10 cellular contexts compared by ENCODE assay signal in genomic region chrX:102154218-102154860, GRCh38. TPM values are rescaled to one million over a fixed set of nuclear protein-coding genes. Genes with fewer than 3 reads are reported as not detected.
A peak's percentile ranks its signal among the peaks of the same experiment; 100 is the strongest.
DNase-seq lines count a peak whose midpoint lies in the region; ATAC-seq, FAIRE-seq and TF ChIP-seq lines count a peak whose summit lies in the region.
"Had no signal": no experiment of that assay in that cellular context is flagged by ENCODE, and none has a peak within 500 bp of the region (broad histone marks: within the 10 kb centered on the region; RNA-seq: fewer than 3 reads in every experiment).

No MANE protein-coding gene starts in this region.

- TF ChIP-seq CTCF in BE2C (IDR thresholded peaks at IDR 0.05; ENCODE audit: low read depth, low read length) (peak; percentile 34), HepG2 (CRISPR knock-in tag; IDR thresholded peaks at IDR 0.05) (peak; percentile 17; the same call in 1 of the 2 replicates)

- intact Hi-C loops in HepG2 (cut with micrococcal nuclease; ENCODE audit: unreplicated experiment): no loop called here

- H3K4me1 ChIP-seq in BE2C: no peaks in the 10 kb centered on the region
- peaks cover 7% of the 10 kb centered on the region for H3K4me1 ChIP-seq in HAP-1
- H3K4me1 ChIP-seq in HepG2 (ENCODE audit: insufficient read depth, low read length): no peaks in the 10 kb centered on the region

- WGBS in HepG2 (ENCODE audit: low lambda C conversion rate): 0% methylated on average over 6 of the region's 11 CpGs

- no peak overlapping the region for H3K4me3 ChIP-seq in BE2C (ENCODE audit: low read depth, low read length)
- H3K4me3 ChIP-seq in HAP-1: peak overlapping the region; percentile 54
- no peak overlapping the region for H3K4me3 ChIP-seq in HepG2 (replicated peaks in 1 of 3; ENCODE audit: insufficient read depth in 1 of 3, low read depth in 2 of 3, low read length in 3 of 3)
- H3K4me3 ChIP-seq: SK-N-MC had no signal

- H3K36me3 Mint-ChIP-seq in activated CD4-positive, alpha-beta memory T cell treated with anti-CD3 and anti-CD28 coated beads, Interleukin-2, amount 10 ng/mL, durations not matched to agents 7 days and 5 days (ENCODE audit: low read depth): peaks cover 2% of the 10 kb centered on the region

- in situ Hi-C loops in HAP-1 (cut with MboI; ENCODE audit: low sequenced_read_pairs): no loop called here
- in situ Hi-C loops in HepG2 (cut with HindIII; ENCODE audit: extremely low pct_ligation_motif_present, low pct_unique_long_range_greater_than_20kb): no loop called here

- no peak overlapping the region for H3K4me2 ChIP-seq in HepG2 (ENCODE audit: low read depth, low read length)

- CTCF ChIA-PET in activated CD4-positive, alpha-beta memory T cell treated with anti-CD3 and anti-CD28 coated beads, Interleukin-2, amount 10 ng/mL, durations not matched to agents 7 days and 5 days (lab: Charles Lee): interaction anchor here (0.6 kb wide), 1 partner anchor 9 kb away, joined by 5 read pairs; no protein-coding TSS in a partner anchor
- CTCF ChIA-PET in HepG2 (lab: Yijun Ruan, JAX; ENCODE audit: low intra/inter-chr PET ratio, low total read pairs): no interaction called here

- no peak for TF ChIP-seq RAD21 in HepG2 (CRISPR knock-in tag; IDR thresholded peaks at IDR 0.05)

- no peaks in the 10 kb centered on the region for H3K9me3 Mint-ChIP-seq in activated CD4-positive, alpha-beta memory T cell treated with anti-CD3 and anti-CD28 coated beads, Interleukin-2, amount 10 ng/mL, durations not matched to agents 7 days and 5 days

- POLR2A ChIA-PET in activated CD4-positive, alpha-beta memory T cell treated with anti-CD3 and anti-CD28 coated beads, Interleukin-2, amount 10 ng/mL, durations not matched to agents 7 days and 5 days (lab: Charles Lee): no interaction called here
- POLR2A ChIA-PET in HepG2 (lab: Yijun Ruan, JAX): no interaction called here

- no peaks in the 10 kb centered on the region for H4K20me1 ChIP-seq in HepG2 (ENCODE audit: insufficient read depth, low read length)

- H2AFZ ChIP-seq in HepG2 (ENCODE audit: low read length): no peak overlapping the region

- H3K4me1 Mint-ChIP-seq in activated CD4-positive, alpha-beta memory T cell treated with anti-CD3 and anti-CD28 coated beads, Interleukin-2, amount 10 ng/mL, durations not matched to agents 7 days and 5 days: peaks cover 14% of the 10 kb centered on the region

- FAIRE-seq in HepG2 (lab: Jason Lieb, UNC): no peak

- H3K27me3 ChIP-seq in BE2C: no peaks in the 10 kb centered on the region
- no peaks in the 10 kb centered on the region for H3K27me3 ChIP-seq in HAP-1 (ENCODE audit: low read depth)
- no peaks in the 10 kb centered on the region for H3K27me3 ChIP-seq in HepG2 (ENCODE audit: control insufficient read depth in 1 of 2, insufficient read depth in 2 of 2, low read length in 2 of 2)

- no peaks in the 10 kb centered on the region for H3K79me2 ChIP-seq in HepG2 (ENCODE audit: insufficient read depth, low read length)

- TF ChIP-seq POLR2A in HepG2 (IDR thresholded peaks at IDR 0.05; ENCODE audit: insufficient read depth in 1 of 2, low read depth in 2 of 2, low read length in 2 of 2): no peak

- H3K4me3 Mint-ChIP-seq in activated CD4-positive, alpha-beta memory T cell treated with anti-CD3 and anti-CD28 coated beads, Interleukin-2, amount 10 ng/mL, durations not matched to agents 7 days and 5 days: peak overlapping the region; percentile 97

- H3K9me3 ChIP-seq in BE2C (no peaks in the 10 kb centered on the region), HAP-1 (no peaks in the 10 kb centered on the region), HepG2 (ENCODE audit: low read length) (no peaks in the 10 kb centered on the region)

- TF ChIP-seq EP300 in HepG2 (IDR thresholded peaks at IDR 0.05; ENCODE audit: low read depth in 2 of 2, low read length in 2 of 2) (no peak), HepG2 (CRISPR knock-in tag; IDR thresholded peaks at IDR 0.05; ENCODE audit: borderline replicate concordance) (no peak)

- H3K27me3 Mint-ChIP-seq in activated CD4-positive, alpha-beta memory T cell treated with anti-CD3 and anti-CD28 coated beads, Interleukin-2, amount 10 ng/mL, durations not matched to agents 7 days and 5 days: peaks cover 2% of the 10 kb centered on the region

- H3K27ac ChIP-seq in HepG2 (ENCODE audit: extremely low read length, insufficient read depth, low read length): no peak overlapping the region
- H3K27ac ChIP-seq: epithelial cell of prostate, SK-N-MC had no signal

- H3K27ac Mint-ChIP-seq in activated CD4-positive, alpha-beta memory T cell treated with anti-CD3 and anti-CD28 coated beads, Interleukin-2, amount 10 ng/mL, durations not matched to agents 7 days and 5 days: peak overlapping the region; percentile 90

- ATAC-seq in HepG2: no peak
- ATAC-seq in GM21381 (IDR thresholded peaks at IDR 0.05; ENCODE audit: unreplicated experiment): no peak

- no peak overlapping the region for H3K9ac ChIP-seq in HepG2 (ENCODE audit: insufficient read depth, low read depth, low read length)

- DNase-seq in BE2C: no peak
- DNase-seq in HAP-1 (ENCODE audit: low spot score in 2 of 2): peak; percentile 70 to 80
- DNase-seq in activated CD4-positive, alpha-beta memory T cell treated with anti-CD3 and anti-CD28 coated beads, Interleukin-2, amount 10 ng/mL, durations not matched to agents 7 days and 5 days: peak; percentile 16
- DNase-seq in HepG2 (ENCODE audit: low spot score): no peak
- DNase-seq in SW 1271 (lab: John Stamatoyannopoulos, UW): no peak
- no peak for DNase-seq in middle frontal gyrus (ENCODE audit: extremely low spot score, low spot score)
- no peak for DNase-seq in inferior parietal cortex (ENCODE audit: extremely low spot score)

- H3K36me3 ChIP-seq in BE2C (no peaks in the 10 kb centered on the region), HAP-1 (replicated peaks) (no peaks in the 10 kb centered on the region), HepG2 (replicated peaks in 1 of 2; ENCODE audit: control insufficient read depth in 1 of 2, insufficient read depth in 2 of 2, low read length in 2 of 2) (no peaks in the 10 kb centered on the region)

- no TSS peak for BruUV-seq in HepG2 (replicated peaks; lab: Mats Ljungman, UMichigan)

RNA-seq across cellular contexts. Expression of gene BEX5, which starts 1.4 kb away (rescaled TPM):
- polyA plus RNA-seq in BE2C (2012; ENCODE audit: insufficient read depth, insufficient read length, low read depth): 2.8 TPM
- 1 to 10 TPM; 5.2 to 7.0 TPM for total RNA-seq in activated CD4-positive, alpha-beta memory T cell treated with anti-CD3 and anti-CD28 coated beads, Interleukin-2, amount 10 ng/mL, durations not matched to agents 7 days and 5 days
- total RNA-seq in HepG2 (2016; rRNA removed; fragmentation: Illumina TruSeq; extraction: Trizol): not detected in 2 replicates
- not detected in 2 replicates for total RNA-seq in HepG2 (2016; cell fraction: cytosol; rRNA removed; fragmentation: Illumina TruSeq; extraction: Trizol; ENCODE audit: low read depth)
- total RNA-seq in HepG2 (2016; cell fraction: insoluble cytoplasmic fraction; rRNA removed; fragmentation: Illumina TruSeq; extraction: Trizol): not detected in 2 replicates
- not detected in 2 replicates for total RNA-seq in HepG2 (2016; cell fraction: membrane; rRNA removed; fragmentation: Illumina TruSeq; extraction: Trizol)
- not detected in 2 replicates for total RNA-seq in HepG2 (2016; cell fraction: nucleus; rRNA removed; fragmentation: Illumina TruSeq; extraction: Trizol)
- not detected in 2 replicates for polyA plus RNA-seq in HepG2 (2011; rRNA removed)
- not detected in 2 replicates for polyA plus RNA-seq in HepG2 (2011; cell fraction: cytosol; rRNA removed)
- not detected in 2 replicates for polyA plus RNA-seq in HepG2 (2011; cell fraction: nucleus; rRNA removed)
- not detected in 2 replicates for polyA plus RNA-seq in HepG2 (2012)
- polyA plus RNA-seq in HepG2 (2016; cell fraction: cytosol; fragmentation: Illumina TruSeq; extraction: Trizol; ENCODE audit: low read depth): not detected in 2 replicates
- polyA plus RNA-seq in HepG2 (2016; cell fraction: insoluble cytoplasmic fraction; fragmentation: Illumina TruSeq; extraction: Trizol; ENCODE audit: low read depth): not detected in 2 replicates
- not detected in 2 replicates for polyA plus RNA-seq in HepG2 (2016; cell fraction: membrane; fragmentation: Illumina TruSeq; extraction: Trizol; ENCODE audit: low read depth)
- polyA plus RNA-seq in HepG2 (2016; cell fraction: nucleus; fragmentation: Illumina TruSeq; extraction: Trizol; ENCODE audit: insufficient read depth, low read depth): not detected in 2 replicates
- polyA minus RNA-seq in HepG2 (2011; rRNA and poly(A)+ RNA removed; ENCODE audit: low replicate concordance): not detected in 2 replicates
- not detected in 2 replicates for polyA minus RNA-seq in HepG2 (2011; cell fraction: cytosol; rRNA and poly(A)+ RNA removed)
- polyA minus RNA-seq in HepG2 (2011; cell fraction: nucleus; rRNA and poly(A)+ RNA removed): not detected in 2 replicates

RNA-seq across cellular contexts. Expression of gene TCEAL6, which starts 12.1 kb away (rescaled TPM):
- not detected for polyA plus RNA-seq in BE2C (2012; ENCODE audit: insufficient read depth, insufficient read length, low read depth)
- not detected for total RNA-seq in activated CD4-positive, alpha-beta memory T cell treated with anti-CD3 and anti-CD28 coated beads, Interleukin-2, amount 10 ng/mL, durations not matched to agents 7 days and 5 days
- total RNA-seq in HepG2 (2016; rRNA removed; fragmentation: Illumina TruSeq; extraction: Trizol): not detected in 2 replicates
- not detected in 2 replicates for total RNA-seq in HepG2 (2016; cell fraction: cytosol; rRNA removed; fragmentation: Illumina TruSeq; extraction: Trizol; ENCODE audit: low read depth)
- total RNA-seq in HepG2 (2016; cell fraction: insoluble cytoplasmic fraction; rRNA removed; fragmentation: Illumina TruSeq; extraction: Trizol): not detected in 2 replicates
- total RNA-seq in HepG2 (2016; cell fraction: membrane; rRNA removed; fragmentation: Illumina TruSeq; extraction: Trizol): not detected in 2 replicates
- not detected in 2 replicates for total RNA-seq in HepG2 (2016; cell fraction: nucleus; rRNA removed; fragmentation: Illumina TruSeq; extraction: Trizol)
- not detected in 2 replicates for polyA plus RNA-seq in HepG2 (2011; rRNA removed)
- not detected in 2 replicates for polyA plus RNA-seq in HepG2 (2011; cell fraction: cytosol; rRNA removed)
- polyA plus RNA-seq in HepG2 (2011; cell fraction: nucleus; rRNA removed): not detected in 2 replicates
- polyA plus RNA-seq in HepG2 (2012): not detected in 2 replicates
- polyA plus RNA-seq in HepG2 (2016; cell fraction: cytosol; fragmentation: Illumina TruSeq; extraction: Trizol; ENCODE audit: low read depth): not detected in 2 replicates
- not detected in 2 replicates for polyA plus RNA-seq in HepG2 (2016; cell fraction: insoluble cytoplasmic fraction; fragmentation: Illumina TruSeq; extraction: Trizol; ENCODE audit: low read depth)
- not detected in 2 replicates for polyA plus RNA-seq in HepG2 (2016; cell fraction: membrane; fragmentation: Illumina TruSeq; extraction: Trizol; ENCODE audit: low read depth)
- polyA plus RNA-seq in HepG2 (2016; cell fraction: nucleus; fragmentation: Illumina TruSeq; extraction: Trizol; ENCODE audit: insufficient read depth, low read depth): not detected in 2 replicates
- not detected in 2 replicates for polyA minus RNA-seq in HepG2 (2011; rRNA and poly(A)+ RNA removed; ENCODE audit: low replicate concordance)
- polyA minus RNA-seq in HepG2 (2011; cell fraction: cytosol; rRNA and poly(A)+ RNA removed): not detected in 2 replicates
- not detected in 2 replicates for polyA minus RNA-seq in HepG2 (2011; cell fraction: nucleus; rRNA and poly(A)+ RNA removed)

RNA-seq across cellular contexts. Expression of gene TCEAL2, which starts 28.9 kb away (rescaled TPM):
- 0.45 TPM for polyA plus RNA-seq in BE2C (2012; ENCODE audit: insufficient read depth, insufficient read length, low read depth)
- total RNA-seq in activated CD4-positive, alpha-beta memory T cell treated with anti-CD3 and anti-CD28 coated beads, Interleukin-2, amount 10 ng/mL, durations not matched to agents 7 days and 5 days: not detected
- not detected in 2 replicates for total RNA-seq in HepG2 (2016; rRNA removed; fragmentation: Illumina TruSeq; extraction: Trizol)
- not detected in 2 replicates for total RNA-seq in HepG2 (2016; cell fraction: cytosol; rRNA removed; fragmentation: Illumina TruSeq; extraction: Trizol; ENCODE audit: low read depth)
- not detected in 2 replicates for total RNA-seq in HepG2 (2016; cell fraction: insoluble cytoplasmic fraction; rRNA removed; fragmentation: Illumina TruSeq; extraction: Trizol)
- not detected in 2 replicates for total RNA-seq in HepG2 (2016; cell fraction: membrane; rRNA removed; fragmentation: Illumina TruSeq; extraction: Trizol)
- total RNA-seq in HepG2 (2016; cell fraction: nucleus; rRNA removed; fragmentation: Illumina TruSeq; extraction: Trizol): not detected in 2 replicates
- polyA plus RNA-seq in HepG2 (2011; rRNA removed): not detected in 2 replicates
- not detected in 2 replicates for polyA plus RNA-seq in HepG2 (2011; cell fraction: cytosol; rRNA removed)
- not detected in 2 replicates for polyA plus RNA-seq in HepG2 (2011; cell fraction: nucleus; rRNA removed)
- polyA plus RNA-seq in HepG2 (2012): not detected in 2 replicates
- not detected in 2 replicates for polyA plus RNA-seq in HepG2 (2016; cell fraction: cytosol; fragmentation: Illumina TruSeq; extraction: Trizol; ENCODE audit: low read depth)
- not detected in 2 replicates for polyA plus RNA-seq in HepG2 (2016; cell fraction: insoluble cytoplasmic fraction; fragmentation: Illumina TruSeq; extraction: Trizol; ENCODE audit: low read depth)
- not detected in 2 replicates for polyA plus RNA-seq in HepG2 (2016; cell fraction: membrane; fragmentation: Illumina TruSeq; extraction: Trizol; ENCODE audit: low read depth)
- polyA plus RNA-seq in HepG2 (2016; cell fraction: nucleus; fragmentation: Illumina TruSeq; extraction: Trizol; ENCODE audit: insufficient read depth, low read depth): not detected in 2 replicates
- polyA minus RNA-seq in HepG2 (2011; rRNA and poly(A)+ RNA removed; ENCODE audit: low replicate concordance): not detected in 2 replicates
- not detected in 2 replicates for polyA minus RNA-seq in HepG2 (2011; cell fraction: cytosol; rRNA and poly(A)+ RNA removed)
- polyA minus RNA-seq in HepG2 (2011; cell fraction: nucleus; rRNA and poly(A)+ RNA removed): not detected in 2 replicates

Comparison
In these comparisons a context has a peak if more than half of its experiments do, and no peak if none do; other contexts are left out.
1. DNase-seq: peak in HAP-1 (2 of 2) and activated CD4-positive, alpha-beta memory T cell treated with anti-CD3 and anti-CD28 coated beads, Interleukin-2, amount 10 ng/mL, durations not matched to agents 7 days and 5 days (single experiment); none in BE2C (single experiment), HepG2 (single experiment), SW 1271 (0 of 2), middle frontal gyrus (single experiment) and inferior parietal cortex (single experiment).